24 cellular contexts compared by ENCODE assay signal in the genomic region with DNA sequence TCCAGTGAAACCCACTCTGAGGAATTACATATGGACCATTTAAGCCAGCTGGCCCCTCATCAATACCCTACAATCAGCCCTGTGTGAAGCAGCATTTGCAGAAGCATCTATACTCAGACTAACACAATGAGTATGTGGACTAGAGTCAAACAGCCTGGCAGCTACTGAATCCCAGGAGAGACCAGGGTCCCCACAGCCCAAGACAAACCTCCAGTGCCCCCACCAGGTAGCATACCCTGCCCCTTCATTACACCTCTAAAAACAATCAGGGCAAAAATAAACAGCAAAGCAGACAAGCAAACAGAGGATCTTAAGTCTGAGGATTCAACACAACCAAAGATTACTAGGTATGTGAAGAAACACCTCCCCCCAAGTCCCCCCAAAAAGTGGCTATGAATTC.
"Had no signal": no experiment of that assay in that cellular context is flagged by ENCODE, and none has a peak within 500 bp of the region (broad histone marks: within the 10 kb centered on the region; RNA-seq: fewer than 3 reads in every experiment).

No MANE protein-coding gene starts in this region.

- H3K4me1 Mint-ChIP-seq: nephron had no signal

- H3K9me3 Mint-ChIP-seq: activated naive CD4-positive, alpha-beta T cell treated with anti-CD3 and anti-CD28 coated beads, Interleukin-2, amount 50 U/mL, for 72 hours; activated T-cell treated with anti-CD3 and anti-CD28 coated beads, Interleukin-2, amount 50 U/mL, for 24 hours; activated T-helper 17 cell treated with anti-CD3 and anti-CD28 coated beads, Interleukin-2, amount 50 U/mL, for 72 hours; central memory CD8-positive, alpha-beta T cell; effector memory CD8-positive, alpha-beta T cell; nephron had no signal

- H3K9me3 ChIP-seq: adrenal gland, colonic mucosa, esophagus squamous epithelium, gastroesophageal sphincter, thoracic aorta, upper lobe of right lung had no signal

- H3K4me3 ChIP-seq: adrenal gland, colonic mucosa, dorsolateral prefrontal cortex, esophagus squamous epithelium, gastroesophageal sphincter, heart right ventricle, lung, thoracic aorta, upper lobe of right lung had no signal

- ATAC-seq: activated naive CD4-positive, alpha-beta T cell treated with anti-CD3 and anti-CD28 coated beads, Interleukin-2, amount 50 U/mL, for 72 hours; activated T-helper 17 cell treated with anti-CD3 and anti-CD28 coated beads, Interleukin-2, amount 50 U/mL, for 72 hours; effector memory CD8-positive, alpha-beta T cell; gastroesophageal sphincter; heart right ventricle; left lobe of liver; SK-N-SH treated with all-trans-retinoic acid at 6 μM for 48 hours; upper lobe of right lung had no signal

- H3K27ac ChIP-seq: adrenal gland, colonic mucosa, dorsolateral prefrontal cortex, esophagus squamous epithelium, gastroesophageal sphincter, heart right ventricle, thoracic aorta, upper lobe of right lung, VCaP had no signal

- H3K27me3 ChIP-seq: adrenal gland, colonic mucosa, dorsolateral prefrontal cortex, esophagus squamous epithelium, gastroesophageal sphincter, heart right ventricle, upper lobe of right lung had no signal

- H3K27me3 Mint-ChIP-seq: activated T-cell treated with anti-CD3 and anti-CD28 coated beads, Interleukin-2, amount 50 U/mL, for 24 hours; activated T-helper 17 cell treated with anti-CD3 and anti-CD28 coated beads, Interleukin-2, amount 50 U/mL, for 72 hours; central memory CD8-positive, alpha-beta T cell had no signal

- H3K36me3 Mint-ChIP-seq: activated naive CD4-positive, alpha-beta T cell treated with anti-CD3 and anti-CD28 coated beads, Interleukin-2, amount 50 U/mL, for 72 hours had no signal

- DNase-seq: activated T-cell treated with anti-CD3 and anti-CD28 coated beads, Interleukin-2, amount 50 U/mL, for 24 hours; adrenal gland; colonic mucosa; dorsolateral prefrontal cortex; effector memory CD8-positive, alpha-beta T cell; esophagus squamous epithelium; heart right ventricle; midbrain; occipital lobe; retina; stimulated activated CD4-positive, alpha-beta T cell treated with anti-CD3 and anti-CD28 coated beads, Interleukin-2, amount 100 ng/mL, for 48 hours; stimulated activated CD8-positive, alpha-beta memory T cell treated with anti-CD3 and anti-CD28 coated beads, Interleukin-4, amount 100 ng/mL, for 48 hours; stimulated activated naive CD4-positive, alpha-beta T cell treated with Interleukin-2 at 50 U/mL for 16 hours; upper lobe of right lung had no signal

- H3K36me3 ChIP-seq: adrenal gland, colonic mucosa, esophagus squamous epithelium, gastroesophageal sphincter, heart right ventricle, thoracic aorta, upper lobe of right lung had no signal

- H3K4me3 Mint-ChIP-seq: activated T-cell treated with anti-CD3 and anti-CD28 coated beads, Interleukin-2, amount 50 U/mL, for 24 hours; activated T-helper 17 cell treated with anti-CD3 and anti-CD28 coated beads, Interleukin-2, amount 50 U/mL, for 72 hours; central memory CD8-positive, alpha-beta T cell; effector memory CD8-positive, alpha-beta T cell; nephron had no signal

- H3K4me1 ChIP-seq: adrenal gland, colonic mucosa, esophagus squamous epithelium, gastroesophageal sphincter, heart right ventricle, upper lobe of right lung had no signal

- H3K27ac Mint-ChIP-seq: activated naive CD4-positive, alpha-beta T cell treated with anti-CD3 and anti-CD28 coated beads, Interleukin-2, amount 50 U/mL, for 72 hours; activated T-cell treated with anti-CD3 and anti-CD28 coated beads, Interleukin-2, amount 50 U/mL, for 24 hours; activated T-helper 17 cell treated with anti-CD3 and anti-CD28 coated beads, Interleukin-2, amount 50 U/mL, for 72 hours; effector memory CD8-positive, alpha-beta T cell; nephron had no signal
